In the genomic region with DNA sequence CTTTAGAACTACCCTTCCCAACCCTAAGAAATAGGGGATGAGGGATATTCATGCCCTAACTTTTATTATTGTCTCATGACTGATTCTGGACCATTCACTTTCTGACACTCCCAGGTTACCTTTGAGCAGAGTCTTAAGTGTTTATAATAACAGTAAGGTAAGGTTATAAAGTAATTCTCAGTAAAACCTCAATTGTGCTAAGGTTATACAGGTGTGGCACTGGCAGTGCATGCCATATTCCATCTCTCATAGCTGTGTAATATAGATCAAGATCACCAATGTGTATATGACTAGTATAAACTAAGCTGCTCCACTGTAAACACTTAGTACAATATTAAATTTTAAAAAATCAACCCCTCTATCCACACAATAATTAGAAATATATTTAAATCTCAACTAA, we compare ENCODE assay signal across 31 cellular contexts.
"Had no signal": no experiment of that assay in that cellular context is flagged by ENCODE, and none has a peak within 500 bp of the region (broad histone marks: within the 10 kb centered on the region; RNA-seq: fewer than 3 reads in every experiment).

No MANE protein-coding gene starts in this region.

- FAIRE-seq: bronchial epithelial cell, TTC549 had no signal

- DNase-seq: activated B cell treated with CpG ODN at 0.5 μM for 24 hours; activated CD4-positive, alpha-beta memory T cell treated with anti-CD3 and anti-CD28 coated beads for 36 hours; activated CD4-positive, alpha-beta T cell treated with anti-CD3 and anti-CD28 coated beads for 4 hours; activated CD4-positive, alpha-beta T cell treated with anti-CD3 and anti-CD28 coated beads, Interleukin-2, amount 10 ng/mL, durations not matched to agents 24 days and 14 days; activated CD4-positive, alpha-beta T cell treated with anti-CD3 and anti-CD28 coated beads, Interleukin-2, amount 50 U/mL, for 1 hour; activated CD4-positive, alpha-beta T cell treated with anti-CD3 and anti-CD28 coated beads, Interleukin-2, amount 50 U/mL, for 4 hours; activated CD4-positive, CD25-positive, alpha-beta regulatory T cell treated with anti-CD3 and anti-CD28 coated beads, Interleukin-2, amount 50 U/mL, for 72 hours; activated CD8-positive, alpha-beta memory T cell treated with anti-CD3 and anti-CD28 coated beads, Interleukin-2, amount 50 U/mL, for 4 hours; activated CD8-positive, alpha-beta T cell treated with anti-CD3 and anti-CD28 coated beads for 36 hours; activated effector memory CD4-positive, alpha-beta T cell treated with anti-CD3 and anti-CD28 coated beads, Interleukin-2, amount 50 U/mL, for 16 hours; activated gamma-delta T cell treated with Interleukin-2 at 50 U/mL for 16 hours; activated naive CD4-positive, alpha-beta T cell; activated naive CD4-positive, alpha-beta T cell treated with anti-CD3 and anti-CD28 coated beads, Interleukin-2, amount 10 ng/mL, durations not matched to agents 7 days and 5 days; activated naive CD8-positive, alpha-beta T cell treated with anti-CD3 and anti-CD28 coated beads, Interleukin-2, amount 10 ng/mL, durations not matched to agents 7 days and 5 days; activated naive CD8-positive, alpha-beta T cell treated with anti-CD3 and anti-CD28 coated beads, Interleukin-2, amount 50 U/mL, for 24 hours; activated T-cell treated with anti-CD3 and anti-CD28 coated beads for 4 hours; activated T-cell treated with anti-CD3 and anti-CD28 coated beads, Interleukin-2, amount 50 U/mL, for 1 hour; activated T-cell treated with anti-CD3 and anti-CD28 coated beads, Interleukin-2, amount 50 U/mL, for 4 hours; activated T-cell treated with anti-CD3 and anti-CD28 coated beads, Interleukin-2, amount 50 U/mL, for 72 hours; amygdala; anterior cingulate cortex; caudate nucleus; T-cell; T-helper 17 cell; T-helper 9 cell had no signal

- H3K27me3 ChIP-seq: ascending aorta, cardiac muscle cell had no signal

- H3K9me3 ChIP-seq: ascending aorta had no signal

- ATAC-seq: activated CD8-positive, alpha-beta T cell treated with anti-CD3 and anti-CD28 coated beads for 36 hours; activated naive CD8-positive, alpha-beta T cell treated with anti-CD3 and anti-CD28 coated beads, Interleukin-2, amount 50 U/mL, for 24 hours; activated T-cell treated with anti-CD3 and anti-CD28 coated beads, Interleukin-2, amount 50 U/mL, for 4 hours; activated T-cell treated with anti-CD3 and anti-CD28 coated beads, Interleukin-2, amount 50 U/mL, for 72 hours; activated T-helper 17 cell treated with anti-CD3 and anti-CD28 coated beads, Interleukin-2, amount 50 U/mL, for 72 hours; T-cell; T-helper 17 cell had no signal

- H3K27ac ChIP-seq: ascending aorta, cardiac muscle cell, VCaP had no signal

- H3K36me3 ChIP-seq: ascending aorta, cardiac muscle cell had no signal

- H3K4me3 ChIP-seq: ascending aorta, cardiac muscle cell had no signal

- H3K4me1 ChIP-seq: ascending aorta had no signal
